ENCODE assay signal across 17 cellular contexts in genomic region chr9:31520301-31521085, GRCh38.
A peak's percentile ranks its signal among the peaks of the same experiment; 100 is the strongest.
DNase-seq lines count a peak whose midpoint lies in the region; ATAC-seq, FAIRE-seq and TF ChIP-seq lines count a peak whose summit lies in the region.
"Had no signal": no experiment of that assay in that cellular context is flagged by ENCODE, and none has a peak within 500 bp of the region (broad histone marks: within the 10 kb centered on the region; RNA-seq: fewer than 3 reads in every experiment).

No MANE protein-coding gene starts in this region.

- no peaks in the 10 kb centered on the region for H3K36me3 ChIP-seq in stomach
- H3K36me3 ChIP-seq in HepG2 (replicated peaks in 1 of 2; ENCODE audit: control insufficient read depth in 1 of 2, insufficient read depth in 2 of 2, low read length in 2 of 2) = no peaks in the 10 kb centered on the region
- H3K36me3 ChIP-seq: esophagus muscularis mucosa, vagina had no signal

- H4K20me1 ChIP-seq in HepG2 (ENCODE audit: insufficient read depth, low read length) = no peaks in the 10 kb centered on the region

- H3K36me3 Mint-ChIP-seq in activated naive CD8-positive, alpha-beta T cell treated with anti-CD3 and anti-CD28 coated beads, Interleukin-2, amount 50 U/mL, for 24 hours (ENCODE audit: low read depth) = no peaks in the 10 kb centered on the region

- no peaks in the 10 kb centered on the region for H3K79me2 ChIP-seq in HepG2 (ENCODE audit: insufficient read depth, low read length)

- H3K4me1 ChIP-seq in stomach (no peaks in the 10 kb centered on the region), HepG2 (ENCODE audit: insufficient read depth, low read length) (no peaks in the 10 kb centered on the region)
- H3K4me1 ChIP-seq: esophagus muscularis mucosa, vagina had no signal

- BruUV-seq in HepG2 (replicated peaks; lab: Mats Ljungman, UMichigan) = no TSS peak

- no peaks in the 10 kb centered on the region for H3K27me3 Mint-ChIP-seq in activated naive CD8-positive, alpha-beta T cell treated with anti-CD3 and anti-CD28 coated beads, Interleukin-2, amount 50 U/mL, for 24 hours
- H3K27me3 Mint-ChIP-seq: dendritic cell treated with granulocyte-macrophage colony-stimulating factor and Interleukin-4, amounts not matched to agents 40 ng/mL and 50 ng/mL, for 4 days; stimulated activated naive CD8-positive, alpha-beta T cell treated with anti-CD3 and anti-CD28 coated beads, Interleukin-15, amount 100 ng/mL, for 72 hours had no signal

- ATAC-seq in GM19463 (IDR thresholded peaks at IDR 0.05; ENCODE audit: unreplicated experiment) (peak; percentile 71), HG02623 (IDR thresholded peaks at IDR 0.05; ENCODE audit: unreplicated experiment) (peak; percentile 55), HG03439 (IDR thresholded peaks at IDR 0.05; ENCODE audit: unreplicated experiment) (peak; percentile 68), GM19328 (IDR thresholded peaks at IDR 0.05; ENCODE audit: unreplicated experiment) (no peak), HepG2 (no peak)
- ATAC-seq in activated naive CD8-positive, alpha-beta T cell treated with anti-CD3 and anti-CD28 coated beads, Interleukin-2, amount 50 U/mL, for 24 hours = no peak
- ATAC-seq: stimulated activated naive CD8-positive, alpha-beta T cell treated with anti-CD3 and anti-CD28 coated beads, Interleukin-15, amount 100 ng/mL, for 72 hours had no signal

- TF ChIP-seq POLR2A in GM12892 (IDR thresholded peaks at IDR 0.05; ENCODE audit: low read depth, low read length) = no peak
- no peak for TF ChIP-seq POLR2A in stomach (IDR thresholded peaks at IDR 0.05)
- no peak for TF ChIP-seq POLR2A in HepG2 (IDR thresholded peaks at IDR 0.05; ENCODE audit: insufficient read depth in 1 of 2, low read depth in 2 of 2, low read length in 2 of 2)

- H3K9me3 ChIP-seq in stomach (no peaks in the 10 kb centered on the region), HepG2 (ENCODE audit: low read length) (no peaks in the 10 kb centered on the region)
- H3K9me3 ChIP-seq: esophagus muscularis mucosa, vagina had no signal

- peaks cover 12% of the 10 kb centered on the region for H3K4me1 Mint-ChIP-seq in activated naive CD8-positive, alpha-beta T cell treated with anti-CD3 and anti-CD28 coated beads, Interleukin-2, amount 50 U/mL, for 24 hours

- intact Hi-C loops in stomach (cut with DNase I; ENCODE audit: low total_unique reads) = no loop called here
- intact Hi-C loops in HepG2 (cut with micrococcal nuclease; ENCODE audit: unreplicated experiment) = no loop called here

- TF ChIP-seq RAD21 in HepG2 (CRISPR knock-in tag; IDR thresholded peaks at IDR 0.05) = no peak

- CTCF ChIA-PET in HepG2 (lab: Yijun Ruan, JAX; ENCODE audit: low intra/inter-chr PET ratio, low total read pairs) = no interaction called here

- H3K4me2 ChIP-seq in HepG2 (ENCODE audit: low read depth, low read length) = no peak overlapping the region

- H3K27ac ChIP-seq in stomach = no peak overlapping the region
- H3K27ac ChIP-seq in HepG2 (ENCODE audit: extremely low read length, insufficient read depth, low read length) = no peak overlapping the region
- H3K27ac ChIP-seq: esophagus muscularis mucosa, vagina had no signal

- no peak overlapping the region for H3K9ac ChIP-seq in HepG2 (ENCODE audit: insufficient read depth, low read depth, low read length)

- WGBS in stomach, 5 donors = 71 to 88% (median 83%) methylated on average over 3 of the region's 3 CpGs
- under 1% methylated on average over 3 of the region's 3 CpGs for WGBS in HepG2 (ENCODE audit: low lambda C conversion rate)

- no peak overlapping the region for H3K27ac Mint-ChIP-seq in activated naive CD8-positive, alpha-beta T cell treated with anti-CD3 and anti-CD28 coated beads, Interleukin-2, amount 50 U/mL, for 24 hours
- H3K27ac Mint-ChIP-seq: dendritic cell treated with granulocyte-macrophage colony-stimulating factor and Interleukin-4, amounts not matched to agents 40 ng/mL and 50 ng/mL, for 4 days had no signal

- in situ Hi-C loops in HepG2 (cut with HindIII; ENCODE audit: extremely low pct_ligation_motif_present, low pct_unique_long_range_greater_than_20kb) = no loop called here

- FAIRE-seq in GM12892 (lab: Jason Lieb, UNC) = peak; percentile 40
- no peak for FAIRE-seq in HepG2 (lab: Jason Lieb, UNC)
- FAIRE-seq: astrocyte had no signal

- TF ChIP-seq EP300 in stomach (IDR thresholded peaks at IDR 0.05) = no peak
- TF ChIP-seq EP300 in HepG2 (IDR thresholded peaks at IDR 0.05; ENCODE audit: low read depth in 2 of 2, low read length in 2 of 2) = no peak
- TF ChIP-seq EP300 in HepG2 (CRISPR knock-in tag; IDR thresholded peaks at IDR 0.05; ENCODE audit: borderline replicate concordance) = no peak

- no peak overlapping the region for H3K4me3 Mint-ChIP-seq in activated naive CD8-positive, alpha-beta T cell treated with anti-CD3 and anti-CD28 coated beads, Interleukin-2, amount 50 U/mL, for 24 hours
- H3K4me3 Mint-ChIP-seq: dendritic cell treated with granulocyte-macrophage colony-stimulating factor and Interleukin-4, amounts not matched to agents 40 ng/mL and 50 ng/mL, for 4 days; stimulated activated naive CD8-positive, alpha-beta T cell treated with anti-CD3 and anti-CD28 coated beads, Interleukin-15, amount 100 ng/mL, for 72 hours had no signal

- POLR2A ChIA-PET in HepG2 (lab: Yijun Ruan, JAX) = no interaction called here

- no peak overlapping the region for H3K4me3 ChIP-seq in stomach
- H3K4me3 ChIP-seq in HepG2 (replicated peaks in 1 of 3; ENCODE audit: insufficient read depth in 1 of 3, low read depth in 2 of 3, low read length in 3 of 3) = no peak overlapping the region
- H3K4me3 ChIP-seq: esophagus muscularis mucosa, vagina had no signal

- TF ChIP-seq CTCF in stomach (IDR thresholded peaks at IDR 0.05) (no peak), HepG2 (CRISPR knock-in tag; IDR thresholded peaks at IDR 0.05) (no peak)

- DNase-seq in GM12892 (ENCODE audit: insufficient read length) = no peak
- no peak for DNase-seq in stomach
- no peak for DNase-seq in activated naive CD8-positive, alpha-beta T cell treated with anti-CD3 and anti-CD28 coated beads, Interleukin-2, amount 50 U/mL, for 24 hours
- DNase-seq in HepG2 (ENCODE audit: low spot score) = no peak
- DNase-seq: CD8-positive, alpha-beta memory T cell; NCI-H1417; NCI-H446 treated with DMSO at 0.1 percent for 48 hours; stimulated activated naive CD8-positive, alpha-beta T cell treated with anti-CD3 and anti-CD28 coated beads, Interleukin-15, amount 100 ng/mL, for 72 hours; SW 1271 had no signal

- peaks cover 10% of the 10 kb centered on the region for H3K9me3 Mint-ChIP-seq in activated naive CD8-positive, alpha-beta T cell treated with anti-CD3 and anti-CD28 coated beads, Interleukin-2, amount 50 U/mL, for 24 hours

- H2AFZ ChIP-seq in HepG2 (ENCODE audit: low read length) = no peak overlapping the region

- H3K27me3 ChIP-seq in stomach (peaks cover 0 to 9% (median 0%) of the 10 kb centered on the region in 3 donors), HepG2 (ENCODE audit: control insufficient read depth in 1 of 2, insufficient read depth in 2 of 2, low read length in 2 of 2) (no peaks in the 10 kb centered on the region)
- H3K27me3 ChIP-seq: esophagus muscularis mucosa, vagina had no signal

TF ChIP-seq in HepG2, 621 proteins besides CTCF, POLR2A, EP300 and RAD21 (continues in another document):
- TF ChIP-seq ELF3 (CRISPR knock-in tag; IDR thresholded peaks at IDR 0.05) (no peak), ZNF251 (CRISPR knock-in tag; IDR thresholded peaks at IDR 0.05) (no peak), ZEB1 (IDR thresholded peaks at IDR 0.05; ENCODE audit: insufficient replicate concordance, low read depth) (no peak), ZNF235 (CRISPR knock-in tag; IDR thresholded peaks at IDR 0.05; ENCODE audit: borderline replicate concordance) (no peak), ZNF746 (CRISPR knock-in tag; IDR thresholded peaks at IDR 0.05) (no peak), JUNB (CRISPR knock-in tag; IDR thresholded peaks at IDR 0.05; ENCODE audit: borderline replicate concordance) (no peak), MAFF (IDR thresholded peaks at IDR 0.05; ENCODE audit: low read depth, low read length) (no peak), ZNF256 (CRISPR knock-in tag; conservative IDR thresholded peaks at IDR 0.05) (no peak)
- TF ChIP-seq, protein P1, sequence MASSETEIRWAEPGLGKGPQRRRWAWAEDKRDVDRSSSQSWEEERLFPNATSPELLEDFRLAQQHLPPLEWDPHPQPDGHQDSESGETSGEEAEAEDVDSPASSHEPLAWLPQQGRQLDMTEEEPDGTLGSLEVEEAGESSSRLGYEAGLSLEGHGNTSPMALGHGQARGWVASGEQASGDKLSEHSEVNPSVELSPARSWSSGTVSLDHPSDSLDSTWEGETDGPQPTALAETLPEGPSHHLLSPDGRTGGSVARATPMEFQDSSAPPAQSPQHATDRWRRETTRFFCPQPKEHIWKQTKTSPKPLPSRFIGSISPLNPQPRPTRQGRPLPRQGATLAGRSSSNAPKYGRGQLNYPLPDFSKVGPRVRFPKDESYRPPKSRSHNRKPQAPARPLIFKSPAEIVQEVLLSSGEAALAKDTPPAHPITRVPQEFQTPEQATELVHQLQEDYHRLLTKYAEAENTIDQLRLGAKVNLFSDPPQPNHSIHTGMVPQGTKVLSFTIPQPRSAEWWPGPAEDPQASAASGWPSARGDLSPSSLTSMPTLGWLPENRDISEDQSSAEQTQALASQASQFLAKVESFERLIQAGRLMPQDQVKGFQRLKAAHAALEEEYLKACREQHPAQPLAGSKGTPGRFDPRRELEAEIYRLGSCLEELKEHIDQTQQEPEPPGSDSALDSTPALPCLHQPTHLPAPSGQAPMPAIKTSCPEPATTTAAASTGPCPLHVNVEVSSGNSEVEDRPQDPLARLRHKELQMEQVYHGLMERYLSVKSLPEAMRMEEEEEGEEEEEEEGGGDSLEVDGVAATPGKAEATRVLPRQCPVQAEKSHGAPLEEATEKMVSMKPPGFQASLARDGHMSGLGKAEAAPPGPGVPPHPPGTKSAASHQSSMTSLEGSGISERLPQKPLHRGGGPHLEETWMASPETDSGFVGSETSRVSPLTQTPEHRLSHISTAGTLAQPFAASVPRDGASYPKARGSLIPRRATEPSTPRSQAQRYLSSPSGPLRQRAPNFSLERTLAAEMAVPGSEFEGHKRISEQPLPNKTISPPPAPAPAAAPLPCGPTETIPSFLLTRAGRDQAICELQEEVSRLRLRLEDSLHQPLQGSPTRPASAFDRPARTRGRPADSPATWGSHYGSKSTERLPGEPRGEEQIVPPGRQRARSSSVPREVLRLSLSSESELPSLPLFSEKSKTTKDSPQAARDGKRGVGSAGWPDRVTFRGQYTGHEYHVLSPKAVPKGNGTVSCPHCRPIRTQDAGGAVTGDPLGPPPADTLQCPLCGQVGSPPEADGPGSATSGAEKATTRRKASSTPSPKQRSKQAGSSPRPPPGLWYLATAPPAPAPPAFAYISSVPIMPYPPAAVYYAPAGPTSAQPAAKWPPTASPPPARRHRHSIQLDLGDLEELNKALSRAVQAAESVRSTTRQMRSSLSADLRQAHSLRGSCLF (CRISPR knock-in tag; IDR thresholded peaks at IDR 0.05; ENCODE audit: borderline replicate concordance) = no peak

Comparison
In these comparisons a context has a peak if more than half of its experiments do, and no peak if none do; other contexts are left out.
1. ATAC-seq: peak in GM19463 (single experiment), HG02623 (single experiment) and HG03439 (single experiment); none in activated naive CD8-positive, alpha-beta T cell treated with anti-CD3 and anti-CD28 coated beads, Interleukin-2, amount 50 U/mL, for 24 hours (single experiment), GM19328 (single experiment) and HepG2 (single experiment).